Comparison of ENCODE assay signal across 8 cellular contexts in genomic region chr11:102111787-102112653, GRCh38. TPM values are rescaled to one million over a fixed set of nuclear protein-coding genes. Genes with fewer than 3 reads are reported as not detected.
DNase-seq lines count a peak whose midpoint lies in the region; ATAC-seq lines count a peak whose summit lies in the region.

No MANE protein-coding gene starts in this region.

- DNase-seq in G401 (ENCODE audit: low spot score) (peak; percentile 12), RPMI8226 (peak; percentile 9), cerebellar cortex (ENCODE audit: low spot score) (peak; percentile 26), NCI-H146 treated with DMSO at 0.1 percent for 48 hours (lab: John Stamatoyannopoulos, UW; ENCODE audit: unreplicated experiment) (no peak)

- H3K36me3 Mint-ChIP-seq in stimulated activated naive CD8-positive, alpha-beta T cell treated with anti-CD3 and anti-CD28 coated beads, Interleukin-15, Interleukin-2, amounts not matched to agents 100 ng/mL and 50 ng/mL, for 24 hours (ENCODE audit: low read depth), result no peaks in the 10 kb centered on the region

- peaks cover 2% of the 10 kb centered on the region for H3K27me3 ChIP-seq in layer of hippocampus (ENCODE audit: control insufficient read depth, insufficient read depth, low read length)

- ATAC-seq in HG02763 (IDR thresholded peaks at IDR 0.05; ENCODE audit: unreplicated experiment) (no peak), GM19324 (IDR thresholded peaks at IDR 0.05; ENCODE audit: low FRiP score, unreplicated experiment) (no peak)

- H3K27ac Mint-ChIP-seq in stimulated activated naive CD8-positive, alpha-beta T cell treated with anti-CD3 and anti-CD28 coated beads, Interleukin-15, Interleukin-2, amounts not matched to agents 100 ng/mL and 50 ng/mL, for 24 hours, result no peak overlapping the region

- peaks cover 15% of the 10 kb centered on the region for H3K4me1 Mint-ChIP-seq in stimulated activated naive CD8-positive, alpha-beta T cell treated with anti-CD3 and anti-CD28 coated beads, Interleukin-15, Interleukin-2, amounts not matched to agents 100 ng/mL and 50 ng/mL, for 24 hours (ENCODE audit: low read depth)

- H3K27ac ChIP-seq in layer of hippocampus (ENCODE audit: low read depth, low read length), result peak overlapping the region; percentile 66

- no peaks in the 10 kb centered on the region for H3K9me3 Mint-ChIP-seq in stimulated activated naive CD8-positive, alpha-beta T cell treated with anti-CD3 and anti-CD28 coated beads, Interleukin-15, Interleukin-2, amounts not matched to agents 100 ng/mL and 50 ng/mL, for 24 hours

- peaks cover 76% of the 10 kb centered on the region for H3K27me3 Mint-ChIP-seq in stimulated activated naive CD8-positive, alpha-beta T cell treated with anti-CD3 and anti-CD28 coated beads, Interleukin-15, Interleukin-2, amounts not matched to agents 100 ng/mL and 50 ng/mL, for 24 hours

- peak overlapping the region; percentile 41 for H3K4me3 Mint-ChIP-seq in stimulated activated naive CD8-positive, alpha-beta T cell treated with anti-CD3 and anti-CD28 coated beads, Interleukin-15, Interleukin-2, amounts not matched to agents 100 ng/mL and 50 ng/mL, for 24 hours

- in situ Hi-C loops in G401 (cut with HindIII; ENCODE audit: low sequenced_read_pairs), result no loop called here

RNA-seq across cellular contexts. Expression of gene YAP1, which starts 1.8 kb away (rescaled TPM):
- total RNA-seq in G401 (2014; rRNA removed; shearing (Covaris generic)), result 30.7 and 44.6 TPM in 2 replicates
